Comparison of ENCODE assay signal across 13 cellular contexts in the genomic region with DNA sequence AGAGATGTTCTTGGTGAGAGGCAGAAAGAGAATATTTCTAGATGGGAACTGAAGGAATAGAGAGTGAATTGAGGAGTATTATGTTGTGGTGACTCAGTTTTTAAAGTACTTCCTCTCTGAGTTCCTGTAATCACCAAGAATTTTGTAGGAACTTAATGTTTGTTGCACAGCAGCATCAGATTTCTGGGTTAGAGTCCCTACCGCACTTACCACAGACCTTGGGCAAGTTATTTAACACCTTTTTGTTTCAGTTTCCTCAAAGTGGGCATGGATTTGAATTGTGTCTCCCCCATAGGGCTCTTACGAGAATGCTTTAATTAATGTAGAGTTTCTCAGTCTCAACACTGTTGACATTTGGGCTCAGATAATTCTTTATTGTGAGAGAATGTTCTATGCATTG. TPM values are rescaled to one million over a fixed set of nuclear protein-coding genes. Genes with fewer than 3 reads are reported as not detected.
A peak's percentile ranks its signal among the peaks of the same experiment; 100 is the strongest.
DNase-seq lines count a peak whose midpoint lies in the region; ATAC-seq and TF ChIP-seq lines count a peak whose summit lies in the region.
"Had no signal": no experiment of that assay in that cellular context is flagged by ENCODE, and none has a peak within 500 bp of the region (broad histone marks: within the 10 kb centered on the region; RNA-seq: fewer than 3 reads in every experiment).

No MANE protein-coding gene starts in this region.

- no peak for TF ChIP-seq EP300 in upper lobe of left lung (IDR thresholded peaks at IDR 0.05)

- DNase-seq in Right ventricle myocardium superior (no peak), right atrium auricular region (ENCODE audit: low spot score) (no peak), SIG-M5 (lab: John Stamatoyannopoulos, UW) (peak; percentile 79), dermis blood vessel endothelial cell (peak; percentile 47), upper lobe of left lung (no peak), NCI-H510A treated with DMSO at 0.1 percent for 48 hours (lab: John Stamatoyannopoulos, UW) (no peak), NCI-H526 treated with DMSO at 0.1 percent for 48 hours (lab: John Stamatoyannopoulos, UW) (no peak)
- DNase-seq: cerebellar nuclear complex, NCI-H2029 treated with DMSO at 0.1 percent for 48 hours had no signal

- intact Hi-C loops in Right ventricle myocardium superior (cut with DNase I): no loop called here

- H3K36me3 ChIP-seq in right atrium auricular region (no peaks in the 10 kb centered on the region), upper lobe of left lung (peaks cover 0 to 2% (median 0%) of the 10 kb centered on the region in 4 donors)

- H3K27ac ChIP-seq in right atrium auricular region: peak overlapping the region in 1 of 2 donors; percentile 10
- peak overlapping the region in 3 of 4 donors; percentile 16 to 76 (median 63) for H3K27ac ChIP-seq in upper lobe of left lung
- H3K27ac ChIP-seq: parathyroid adenoma had no signal

- TF ChIP-seq POLR2A in upper lobe of left lung (IDR thresholded peaks at IDR 0.05): no peak

- TF ChIP-seq CTCF in right atrium auricular region (IDR thresholded peaks at IDR 0.05): no peak
- TF ChIP-seq CTCF in upper lobe of left lung (IDR thresholded peaks at IDR 0.05): no peak

- H3K4me1 ChIP-seq in right atrium auricular region: peaks cover 0 to 45% of the 10 kb centered on the region in 2 donors
- peaks cover 45 to 81% (median 57%) of the 10 kb centered on the region in 4 donors for H3K4me1 ChIP-seq in upper lobe of left lung

- no peak overlapping the region for H3K4me3 ChIP-seq in right atrium auricular region
- H3K4me3 ChIP-seq in upper lobe of left lung: no peak overlapping the region

- H3K9me3 ChIP-seq in right atrium auricular region (no peaks in the 10 kb centered on the region), upper lobe of left lung (no peaks in the 10 kb centered on the region)

- ATAC-seq in Right ventricle myocardium superior (ENCODE audit: poor library complexity) (peak; percentile 30), upper lobe of left lung (ENCODE audit: low FRiP score in 2 of 2) (no peak), HG03457 (IDR thresholded peaks at IDR 0.05; ENCODE audit: unreplicated experiment) (no peak)

- 53 to 74% methylated on average over 2 of the region's 2 CpGs for WGBS in upper lobe of left lung, 2 donors

- H3K27me3 ChIP-seq in right atrium auricular region (no peaks in the 10 kb centered on the region), upper lobe of left lung (no peaks in the 10 kb centered on the region)

RNA-seq across cellular contexts. Expression of a gene that starts 22.3 kb away (rescaled TPM):
- total RNA-seq in Right ventricle myocardium superior: not detected
- total RNA-seq in right atrium auricular region: not detected
- not detected in 2 replicates for total RNA-seq in dermis blood vessel endothelial cell
- total RNA-seq in upper lobe of left lung: not detected
- total RNA-seq: fibroblast of villous mesenchyme, ureter had no signal

Comparison
In these comparisons a context has a peak if more than half of its experiments do, and no peak if none do; other contexts are left out.
1. DNase-seq: peak in SIG-M5 (single experiment) and dermis blood vessel endothelial cell (single experiment); none in Right ventricle myocardium superior (single experiment), right atrium auricular region (single experiment), upper lobe of left lung (0 of 2), NCI-H510A treated with DMSO at 0.1 percent for 48 hours (single experiment) and NCI-H526 treated with DMSO at 0.1 percent for 48 hours (single experiment).